Comparison of ENCODE assay signal across 24 cellular contexts in the genomic region with DNA sequence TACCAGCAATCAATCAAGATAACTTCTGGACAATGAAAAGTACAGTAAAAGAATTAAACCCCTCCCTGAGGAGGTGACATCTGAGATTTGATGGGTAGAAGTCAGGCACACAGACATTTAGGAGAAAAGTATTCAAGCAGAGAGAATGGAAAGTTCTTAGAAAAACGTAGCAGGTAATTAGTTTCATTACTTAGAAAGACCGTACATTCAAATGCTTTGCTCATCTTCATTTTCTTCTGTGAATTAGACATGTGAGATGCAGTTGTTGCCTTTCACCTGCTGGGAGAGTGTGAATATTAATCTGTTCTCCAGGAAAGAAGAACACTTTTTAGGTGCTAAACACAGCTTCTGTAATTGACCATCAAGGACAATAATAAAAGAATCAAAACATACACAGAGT.
A peak's percentile ranks its signal among the peaks of the same experiment; 100 is the strongest.
DNase-seq lines count a peak whose midpoint lies in the region; ATAC-seq, FAIRE-seq and TF ChIP-seq lines count a peak whose summit lies in the region.
"Had no signal": no experiment of that assay in that cellular context is flagged by ENCODE, and none has a peak within 500 bp of the region (broad histone marks: within the 10 kb centered on the region; RNA-seq: fewer than 3 reads in every experiment).

No MANE protein-coding gene starts in this region.

- FAIRE-seq in D721Med (lab: Jason Lieb, UNC), result peak; percentile 11
- FAIRE-seq: A204.1, HTR-8/SVneo, K562 had no signal

- TF ChIP-seq CTCF in D721Med (IDR thresholded peaks at IDR 0.05; ENCODE audit: insufficient read depth, missing control alignments) (no peak), GM10248 (IDR thresholded peaks at IDR 0.05; ENCODE audit: control extremely low read depth, extremely low read depth, low read depth, missing control alignments) (no peak)

- POLR2A ChIA-PET in activated naive CD8-positive, alpha-beta T cell treated with anti-CD3 and anti-CD28 coated beads, Interleukin-2, amount 10 ng/mL, durations not matched to agents 7 days and 5 days (lab: Charles Lee), result no interaction called here
- POLR2A ChIA-PET in GM10248 (lab: Yijun Ruan, JAX), result no interaction called here

- CTCF ChIA-PET in activated naive CD4-positive, alpha-beta T cell treated with anti-CD3 and anti-CD28 coated beads for 36 hours (lab: Charles Lee), result no interaction called here
- CTCF ChIA-PET in GM10248 (lab: Yijun Ruan, JAX), result no interaction called here

- H3K4me1 Mint-ChIP-seq in activated naive CD4-positive, alpha-beta T cell treated with anti-CD3 and anti-CD28 coated beads for 36 hours (ENCODE audit: low read depth), result no peaks in the 10 kb centered on the region
- peaks cover 15% of the 10 kb centered on the region for H3K4me1 Mint-ChIP-seq in activated naive CD8-positive, alpha-beta T cell treated with anti-CD3 and anti-CD28 coated beads, Interleukin-2, amount 10 ng/mL, durations not matched to agents 7 days and 5 days

- intact Hi-C loops in activated naive CD4-positive, alpha-beta T cell treated with anti-CD3 and anti-CD28 coated beads for 36 hours (cut with micrococcal nuclease), result no loop called here

- peaks cover 2% of the 10 kb centered on the region for H3K9me3 Mint-ChIP-seq in activated naive CD4-positive, alpha-beta T cell treated with anti-CD3 and anti-CD28 coated beads for 36 hours
- peaks cover 0 to 16% of the 10 kb centered on the region in 2 donors for H3K9me3 Mint-ChIP-seq in activated naive CD4-positive, alpha-beta T cell treated with anti-CD3 and anti-CD28 coated beads, Interleukin-2, amount 50 U/mL, for 72 hours
- H3K9me3 Mint-ChIP-seq in activated naive CD8-positive, alpha-beta T cell treated with anti-CD3 and anti-CD28 coated beads, Interleukin-2, amount 10 ng/mL, durations not matched to agents 7 days and 5 days, result peaks cover 9% of the 10 kb centered on the region
- H3K9me3 Mint-ChIP-seq: CD4-positive, alpha-beta T cell had no signal

- no peak for DNase-seq in activated naive CD4-positive, alpha-beta T cell treated with anti-CD3 and anti-CD28 coated beads for 36 hours
- DNase-seq in activated naive CD4-positive, alpha-beta T cell treated with anti-CD3 and anti-CD28 coated beads, Interleukin-2, amount 50 U/mL, for 72 hours (ENCODE audit: low spot score in 2 of 2), result no peak
- no peak for DNase-seq in D721Med (ENCODE audit: insufficient read length, low spot score)
- no peak for DNase-seq in activated naive CD8-positive, alpha-beta T cell treated with anti-CD3 and anti-CD28 coated beads, Interleukin-2, amount 10 ng/mL, durations not matched to agents 7 days and 5 days
- DNase-seq in occipital lobe (lab: John Stamatoyannopoulos, UW), result no peak
- no peak for DNase-seq in NCI-H748 (lab: John Stamatoyannopoulos, UW; ENCODE audit: unreplicated experiment)
- DNase-seq in GM10248 (ENCODE audit: extremely low spot score), result no peak
- DNase-seq: ACHN; BE2C; C1 segment of cervical spinal cord; Caco-2; CD4-positive, alpha-beta T cell; DMS153; DMS79; GDM1; GM23248; H7; HFFc6; IMR-90 had no signal

- no peak overlapping the region for H3K4me3 Mint-ChIP-seq in activated naive CD4-positive, alpha-beta T cell treated with anti-CD3 and anti-CD28 coated beads for 36 hours
- peak overlapping the region; percentile 17 for H3K4me3 Mint-ChIP-seq in activated naive CD8-positive, alpha-beta T cell treated with anti-CD3 and anti-CD28 coated beads, Interleukin-2, amount 10 ng/mL, durations not matched to agents 7 days and 5 days
- H3K4me3 Mint-ChIP-seq: CD4-positive, alpha-beta T cell; HFFc6 had no signal

- H3K27ac Mint-ChIP-seq in activated naive CD4-positive, alpha-beta T cell treated with anti-CD3 and anti-CD28 coated beads for 36 hours, result peak overlapping the region; percentile 28
- peak overlapping the region in 1 of 2 donors; percentile 37 for H3K27ac Mint-ChIP-seq in activated naive CD4-positive, alpha-beta T cell treated with anti-CD3 and anti-CD28 coated beads, Interleukin-2, amount 50 U/mL, for 72 hours
- H3K27ac Mint-ChIP-seq in activated naive CD8-positive, alpha-beta T cell treated with anti-CD3 and anti-CD28 coated beads, Interleukin-2, amount 10 ng/mL, durations not matched to agents 7 days and 5 days, result peak overlapping the region; percentile 57
- H3K27ac Mint-ChIP-seq: CD4-positive, alpha-beta T cell; HFFc6 had no signal

- no peaks in the 10 kb centered on the region for H3K27me3 Mint-ChIP-seq in activated naive CD4-positive, alpha-beta T cell treated with anti-CD3 and anti-CD28 coated beads for 36 hours (ENCODE audit: low read depth)
- H3K27me3 Mint-ChIP-seq in activated naive CD8-positive, alpha-beta T cell treated with anti-CD3 and anti-CD28 coated beads, Interleukin-2, amount 10 ng/mL, durations not matched to agents 7 days and 5 days, result no peaks in the 10 kb centered on the region

- no peak for ATAC-seq in activated naive CD4-positive, alpha-beta T cell treated with anti-CD3 and anti-CD28 coated beads, Interleukin-2, amount 50 U/mL, for 72 hours
- ATAC-seq in GM19324 (IDR thresholded peaks at IDR 0.05; ENCODE audit: low FRiP score, unreplicated experiment), result peak; percentile 12
- no peak for ATAC-seq in activated naive CD8-positive, alpha-beta T cell treated with anti-CD3 and anti-CD28 coated beads, Interleukin-2, amount 10 ng/mL, durations not matched to agents 7 days and 5 days (ENCODE audit: low read depth)
- ATAC-seq: HCT116, K562 had no signal

- no peaks in the 10 kb centered on the region for H3K36me3 Mint-ChIP-seq in activated naive CD4-positive, alpha-beta T cell treated with anti-CD3 and anti-CD28 coated beads for 36 hours (ENCODE audit: low read depth)
- H3K36me3 Mint-ChIP-seq in activated naive CD4-positive, alpha-beta T cell treated with anti-CD3 and anti-CD28 coated beads, Interleukin-2, amount 50 U/mL, for 72 hours, result peaks cover 8 to 21% of the 10 kb centered on the region in 2 donors
- H3K36me3 Mint-ChIP-seq in activated naive CD8-positive, alpha-beta T cell treated with anti-CD3 and anti-CD28 coated beads, Interleukin-2, amount 10 ng/mL, durations not matched to agents 7 days and 5 days, result peaks cover 6% of the 10 kb centered on the region
